ENCODE assay signal across 12 cellular contexts in the genomic region with DNA sequence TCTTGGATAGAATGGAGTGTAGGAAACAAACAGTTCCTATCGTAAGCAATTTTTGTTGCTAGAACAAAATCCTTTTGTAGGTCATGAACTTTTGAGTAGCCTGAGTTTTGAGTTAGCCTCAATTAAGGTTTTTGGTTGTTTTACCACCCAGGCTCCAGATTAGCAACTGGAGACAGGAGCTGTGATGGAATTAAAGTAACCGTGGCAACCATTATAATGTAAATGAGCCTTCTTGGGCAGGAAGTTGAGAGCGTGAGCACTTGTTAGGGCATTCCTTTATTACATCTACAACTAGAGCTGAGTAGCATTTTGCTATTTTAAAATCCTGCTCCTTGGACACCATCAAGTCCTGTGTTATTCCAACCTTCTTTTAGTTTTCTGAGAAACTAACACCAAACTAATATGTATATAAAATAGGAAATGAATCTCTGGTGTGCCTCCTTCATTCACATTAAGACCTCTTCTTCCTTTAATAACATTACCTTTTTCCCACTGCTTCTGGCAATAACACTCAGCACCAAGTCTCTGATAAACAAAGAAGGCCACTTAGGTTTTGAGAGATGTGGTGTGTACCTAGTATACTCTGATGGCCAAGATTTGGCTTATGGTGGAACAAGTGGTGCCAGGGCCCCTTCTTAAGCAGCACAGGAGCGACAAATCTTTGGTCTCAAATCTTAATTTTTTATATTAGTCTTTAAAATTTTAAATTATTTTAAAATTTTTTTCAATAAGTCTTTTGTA. TPM values are rescaled to one million over a fixed set of nuclear protein-coding genes. Genes with fewer than 3 reads are reported as not detected.
DNase-seq lines count a peak whose midpoint lies in the region; ATAC-seq and TF ChIP-seq lines count a peak whose summit lies in the region.
"Had no signal": no experiment of that assay in that cellular context is flagged by ENCODE, and none has a peak within 500 bp of the region (broad histone marks: within the 10 kb centered on the region; RNA-seq: fewer than 3 reads in every experiment).

No MANE protein-coding gene starts in this region.

- no peaks in the 10 kb centered on the region for H3K36me3 Mint-ChIP-seq in WTC11

- H3K36me3 ChIP-seq in iPS-20b (ENCODE audit: insufficient read depth, low read depth, low read length) = no peaks in the 10 kb centered on the region
- no peaks in the 10 kb centered on the region for H3K36me3 ChIP-seq in thyroid gland
- H3K36me3 ChIP-seq in gastrocnemius medialis = no peaks in the 10 kb centered on the region
- H3K36me3 ChIP-seq: thoracic aorta, WERI-Rb-1 had no signal

- H3K9me3 Mint-ChIP-seq in stimulated activated naive CD8-positive, alpha-beta T cell treated with anti-CD3 and anti-CD28 coated beads, Interleukin-15, amount 100 ng/mL, for 72 hours = no peaks in the 10 kb centered on the region
- no peaks in the 10 kb centered on the region for H3K9me3 Mint-ChIP-seq in WTC11

- CTCF ChIA-PET in WTC11 (lab: Charles Lee) = interaction anchor here (0.6 to 2.3 kb wide), 6 partner anchors 13 to 92 kb away, joined by 3 to 16 read pairs (median 4); no protein-coding TSS in a partner anchor

- H3K9ac ChIP-seq in iPS-20b (ENCODE audit: low read depth, low read length) = peak overlapping the region; percentile 39

- TF ChIP-seq POLR2A in thyroid gland (IDR thresholded peaks at IDR 0.05) (peak in 1 of 2 donors; percentile 41), gastrocnemius medialis (IDR thresholded peaks at IDR 0.05) (no peak)

- H3K27ac Mint-ChIP-seq in stimulated activated naive CD8-positive, alpha-beta T cell treated with anti-CD3 and anti-CD28 coated beads, Interleukin-15, amount 100 ng/mL, for 72 hours = no peak overlapping the region
- peak overlapping the region; percentile 96 for H3K27ac Mint-ChIP-seq in WTC11

- intact Hi-C loops in thyroid gland (cut with DNase I) (no loop called here), gastrocnemius medialis (cut with DNase I; ENCODE audit: low total_unique reads) (no loop called here)

- H3K27me3 ChIP-seq in iPS-20b (ENCODE audit: insufficient read depth, low read length) = no peaks in the 10 kb centered on the region
- no peaks in the 10 kb centered on the region for H3K27me3 ChIP-seq in thyroid gland
- H3K27me3 ChIP-seq in gastrocnemius medialis = no peaks in the 10 kb centered on the region

- TF ChIP-seq CTCF in WTC11 (IDR thresholded peaks at IDR 0.05) (no peak), thyroid gland (IDR thresholded peaks at IDR 0.05) (no peak), gastrocnemius medialis (IDR thresholded peaks at IDR 0.05 in 4 of 5, conservative IDR thresholded peaks at IDR 0.05 in 1 of 5) (no peak)

- H3K4me1 ChIP-seq in iPS-20b (ENCODE audit: insufficient read depth, low read length) (peaks cover 36% of the 10 kb centered on the region; the same call in 1 of the 2 replicates), thyroid gland (peaks cover 23 to 45% of the 10 kb centered on the region in 2 donors), gastrocnemius medialis (peaks cover 16 to 27% of the 10 kb centered on the region in 2 donors)

- H3K9me3 ChIP-seq in iPS-20b (ENCODE audit: insufficient read depth, low read depth, low read length) (no peaks in the 10 kb centered on the region), thyroid gland (no peaks in the 10 kb centered on the region), gastrocnemius medialis (no peaks in the 10 kb centered on the region)
- H3K9me3 ChIP-seq: thoracic aorta had no signal

- ATAC-seq in stimulated activated naive CD8-positive, alpha-beta T cell treated with anti-CD3 and anti-CD28 coated beads, Interleukin-15, amount 100 ng/mL, for 72 hours = no peak
- no peak for ATAC-seq in stimulated activated naive CD8-positive, alpha-beta T cell treated with anti-CD3 and anti-CD28 coated beads, Interleukin-15, Interleukin-2, amounts not matched to agents 100 U/mL and 50 U/mL, for 24 hours
- ATAC-seq in WTC11 = peak; percentile 97
- no peak for ATAC-seq in GM19397 (IDR thresholded peaks at IDR 0.05; ENCODE audit: unreplicated experiment)
- ATAC-seq in gastrocnemius medialis = no peak

- WGBS in thyroid gland, 2 donors = 23 to 40% methylated on average over 4 of the region's 4 CpGs

- H3K4me3 ChIP-seq in iPS-20b (ENCODE audit: low read length) (peak overlapping the region; percentile 65), thyroid gland (replicated peaks in 1 of 3) (no peak overlapping the region), gastrocnemius medialis (no peak overlapping the region)
- H3K4me3 ChIP-seq: thoracic aorta had no signal

- DNase-seq in stimulated activated naive CD8-positive, alpha-beta T cell treated with anti-CD3 and anti-CD28 coated beads, Interleukin-15, amount 100 ng/mL, for 72 hours = no peak
- no peak for DNase-seq in stimulated activated naive CD8-positive, alpha-beta T cell treated with anti-CD3 and anti-CD28 coated beads, Interleukin-15, Interleukin-2, amounts not matched to agents 100 U/mL and 50 U/mL, for 24 hours
- DNase-seq in WTC11 (ENCODE audit: low spot score) (no peak), thyroid gland (peak; percentile 81 to 83), activated gamma-delta T cell (lab: John Stamatoyannopoulos, UW) (no peak), gastrocnemius medialis (no peak)
- DNase-seq: stimulated activated CD4-positive, alpha-beta T cell treated with anti-CD3 and anti-CD28 coated beads, Interleukin-4, amount 100 ng/mL, for 24 hours; WERI-Rb-1 had no signal

- no peaks in the 10 kb centered on the region for H3K27me3 Mint-ChIP-seq in stimulated activated naive CD8-positive, alpha-beta T cell treated with anti-CD3 and anti-CD28 coated beads, Interleukin-15, amount 100 ng/mL, for 72 hours
- no peaks in the 10 kb centered on the region for H3K27me3 Mint-ChIP-seq in WTC11 (ENCODE audit: low read depth)

- POLR2A ChIA-PET in WTC11 (lab: Charles Lee) = interaction anchor here (0.6 to 1.5 kb wide), 2 partner anchors 22 to 33 kb away, joined by 4 to 8 read pairs; a partner anchor contains a TSS

- in situ Hi-C loops in gastrocnemius medialis (cut with MboI; ENCODE audit: low sequenced_read_pairs in 4 of 4) = no loop called here

- peak overlapping the region; percentile 20 to 60 for H3K4me3 Mint-ChIP-seq in stimulated activated naive CD8-positive, alpha-beta T cell treated with anti-CD3 and anti-CD28 coated beads, Interleukin-15, amount 100 ng/mL, for 72 hours
- H3K4me3 Mint-ChIP-seq in WTC11 = peak overlapping the region; percentile 44

- peaks cover 22% of the 10 kb centered on the region for H3K4me1 Mint-ChIP-seq in stimulated activated naive CD8-positive, alpha-beta T cell treated with anti-CD3 and anti-CD28 coated beads, Interleukin-15, amount 100 ng/mL, for 72 hours
- H3K4me1 Mint-ChIP-seq in WTC11 = peaks cover 62% of the 10 kb centered on the region

- H3K27ac ChIP-seq in iPS-20b (ENCODE audit: low read length) (peak overlapping the region; percentile 92), thyroid gland (peak overlapping the region; percentile 83 to 92 (median 88)), gastrocnemius medialis (no peak overlapping the region)
- H3K27ac ChIP-seq: C4-2B, thoracic aorta, WERI-Rb-1 had no signal

TF ChIP-seq in WTC11, 78 proteins besides CTCF, POLR2A, EP300 and RAD21 (continues in another document):
- no peak for TF ChIP-seq ZNF138 (CRISPR knock-in tag; conservative IDR thresholded peaks at IDR 0.05)
- TF ChIP-seq ATF1 (CRISPR knock-in tag; IDR thresholded peaks at IDR 0.05) = no peak
- TF ChIP-seq, protein P1, sequence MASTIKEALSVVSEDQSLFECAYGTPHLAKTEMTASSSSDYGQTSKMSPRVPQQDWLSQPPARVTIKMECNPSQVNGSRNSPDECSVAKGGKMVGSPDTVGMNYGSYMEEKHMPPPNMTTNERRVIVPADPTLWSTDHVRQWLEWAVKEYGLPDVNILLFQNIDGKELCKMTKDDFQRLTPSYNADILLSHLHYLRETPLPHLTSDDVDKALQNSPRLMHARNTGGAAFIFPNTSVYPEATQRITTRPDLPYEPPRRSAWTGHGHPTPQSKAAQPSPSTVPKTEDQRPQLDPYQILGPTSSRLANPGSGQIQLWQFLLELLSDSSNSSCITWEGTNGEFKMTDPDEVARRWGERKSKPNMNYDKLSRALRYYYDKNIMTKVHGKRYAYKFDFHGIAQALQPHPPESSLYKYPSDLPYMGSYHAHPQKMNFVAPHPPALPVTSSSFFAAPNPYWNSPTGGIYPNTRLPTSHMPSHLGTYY (CRISPR knock-in tag; IDR thresholded peaks at IDR 0.05) = no peak
- no peak for TF ChIP-seq NFYB (CRISPR knock-in tag; conservative IDR thresholded peaks at IDR 0.05; ENCODE audit: low read depth)
- TF ChIP-seq FOXJ3 (CRISPR knock-in tag; IDR thresholded peaks at IDR 0.05; ENCODE audit: borderline replicate concordance) = no peak
- TF ChIP-seq MXD4 (CRISPR knock-in tag; IDR thresholded peaks at IDR 0.05; ENCODE audit: borderline replicate concordance) = no peak
- TF ChIP-seq TEAD4 (CRISPR knock-in tag; IDR thresholded peaks at IDR 0.05) = no peak

RNA-seq across cellular contexts. Expression of a gene that starts 34.0 kb away (rescaled TPM):
- total RNA-seq in WTC11 (2021) (25.6 to 28.5 TPM (median 28.4 TPM) in 3 replicates), thyroid gland (100 to 1,000 TPM in 2 of 4 donors, 10 to 100 TPM in 2; 83.2 to 149 (median 101) TPM), gastrocnemius medialis (10 to 100 TPM; 22.7 to 41.0 (median 35.7) TPM)

Comparison
In these comparisons a context has a peak if more than half of its experiments do, and no peak if none do; other contexts are left out.
1. DNase-seq: peak in thyroid gland (2 of 2); none in stimulated activated naive CD8-positive, alpha-beta T cell treated with anti-CD3 and anti-CD28 coated beads, Interleukin-15, amount 100 ng/mL, for 72 hours (0 of 2), stimulated activated naive CD8-positive, alpha-beta T cell treated with anti-CD3 and anti-CD28 coated beads, Interleukin-15, Interleukin-2, amounts not matched to agents 100 U/mL and 50 U/mL, for 24 hours (single experiment), WTC11 (single experiment), activated gamma-delta T cell (single experiment) and gastrocnemius medialis (0 of 2).
2. H3K27ac ChIP-seq: peak in iPS-20b (single experiment) and thyroid gland (3 of 3); none in gastrocnemius medialis (0 of 4).